Comparison of ENCODE assay signal across 20 cellular contexts in genomic region chr19:2213799-2214198, GRCh38. TPM values are rescaled to one million over a fixed set of nuclear protein-coding genes. Genes with fewer than 3 reads are reported as not detected.
DNase-seq lines count a peak whose midpoint lies in the region; ATAC-seq and TF ChIP-seq lines count a peak whose summit lies in the region.
"Had no signal": no experiment of that assay in that cellular context is flagged by ENCODE, and none has a peak within 500 bp of the region (broad histone marks: within the 10 kb centered on the region; RNA-seq: fewer than 3 reads in every experiment).

No MANE protein-coding gene starts in this region.

- H3K36me3 Mint-ChIP-seq in activated naive CD4-positive, alpha-beta T cell treated with anti-CD3 and anti-CD28 coated beads, Interleukin-2, amount 50 U/mL, for 72 hours = peaks cover 8 to 16% of the 10 kb centered on the region in 2 donors

- H3K4me3 ChIP-seq in NB4 (ENCODE audit: low read depth, low read length) (no peak overlapping the region), fibroblast of mammary gland (ENCODE audit: control insufficient read depth, low read depth, low read length) (no peak overlapping the region), rectal smooth muscle tissue (ENCODE audit: low read length) (peak overlapping the region; percentile 21)
- H3K4me3 ChIP-seq: breast epithelium, SJSA1 had no signal

- peak; percentile 26 for DNase-seq in Ammon's horn (ENCODE audit: low spot score)
- peak; percentile 28 for DNase-seq in NB4 (ENCODE audit: low read depth)
- DNase-seq in fibroblast of mammary gland (ENCODE audit: low read depth) = peak; percentile 48
- no peak for DNase-seq in activated naive CD4-positive, alpha-beta T cell treated with anti-CD3 and anti-CD28 coated beads, Interleukin-2, amount 50 U/mL, for 72 hours (ENCODE audit: low spot score in 2 of 2)
- DNase-seq in SKM-1 (lab: John Stamatoyannopoulos, UW; ENCODE audit: unreplicated experiment) = no peak
- DNase-seq: Calu3, GOT3, Karpas-422, NCI-H146, NCI-H226 had no signal

- no peak for TF ChIP-seq POLR2A in NB4 (IDR thresholded peaks at IDR 0.05; ENCODE audit: extremely low read depth, insufficient read length)

- H3K27me3 ChIP-seq in rectal smooth muscle tissue (ENCODE audit: control insufficient read depth, insufficient read depth, low read length) = no peaks in the 10 kb centered on the region
- H3K27me3 ChIP-seq: breast epithelium, SJSA1 had no signal

- ATAC-seq in activated naive CD4-positive, alpha-beta T cell treated with anti-CD3 and anti-CD28 coated beads, Interleukin-2, amount 50 U/mL, for 72 hours = no peak
- no peak for ATAC-seq in HG03442 (IDR thresholded peaks at IDR 0.05; ENCODE audit: unreplicated experiment)
- ATAC-seq in GM19023 (IDR thresholded peaks at IDR 0.05; ENCODE audit: unreplicated experiment) = no peak

- peak overlapping the region; percentile 7 for H3K27ac ChIP-seq in rectal smooth muscle tissue (ENCODE audit: low read depth, low read length)
- H3K27ac ChIP-seq: breast epithelium, parathyroid adenoma, SJSA1 had no signal

- no peaks in the 10 kb centered on the region for H3K4me1 ChIP-seq in rectal smooth muscle tissue (ENCODE audit: control insufficient read depth, insufficient read depth, low read length)
- H3K4me1 ChIP-seq: breast epithelium, parathyroid adenoma, SJSA1 had no signal

- TF ChIP-seq CTCF in NB4 (IDR thresholded peaks at IDR 0.05; ENCODE audit: low read depth, low read length) (no peak), fibroblast of mammary gland (conservative IDR thresholded peaks at IDR 0.05; ENCODE audit: control insufficient read depth, insufficient read depth, low read depth, low read length) (no peak)

- H3K27ac Mint-ChIP-seq in activated naive CD4-positive, alpha-beta T cell treated with anti-CD3 and anti-CD28 coated beads, Interleukin-2, amount 50 U/mL, for 72 hours = no peak overlapping the region
- H3K27ac Mint-ChIP-seq: activated naive CD8-positive, alpha-beta T cell; stimulated activated naive CD8-positive, alpha-beta T cell treated with anti-CD3 and anti-CD28 coated beads, Interleukin-15, Interleukin-2, amounts not matched to agents 100 ng/mL and 50 ng/mL, for 24 hours had no signal

- no peak overlapping the region for H3K9ac ChIP-seq in rectal smooth muscle tissue (ENCODE audit: low read length)
- H3K9ac ChIP-seq: parathyroid adenoma had no signal

- no peaks in the 10 kb centered on the region for H3K9me3 Mint-ChIP-seq in activated naive CD4-positive, alpha-beta T cell treated with anti-CD3 and anti-CD28 coated beads, Interleukin-2, amount 50 U/mL, for 72 hours
- H3K9me3 Mint-ChIP-seq: stimulated activated naive CD8-positive, alpha-beta T cell treated with anti-CD3 and anti-CD28 coated beads, Interleukin-15, Interleukin-2, amounts not matched to agents 100 ng/mL and 50 ng/mL, for 24 hours had no signal

- peaks cover 36% of the 10 kb centered on the region for H3K36me3 ChIP-seq in rectal smooth muscle tissue (ENCODE audit: control insufficient read depth, insufficient read depth, low read length)

RNA-seq across cellular contexts. Expression of gene PLEKHJ1, which starts 22.3 kb away (rescaled TPM):
- 10 to 100 TPM; 41.9 to 69.9 TPM for total RNA-seq in activated naive CD4-positive, alpha-beta T cell treated with anti-CD3 and anti-CD28 coated beads, Interleukin-2, amount 50 U/mL, for 72 hours

RNA-seq across cellular contexts. Expression of gene SF3A2, which starts 22.8 kb away (rescaled TPM):
- total RNA-seq in activated naive CD4-positive, alpha-beta T cell treated with anti-CD3 and anti-CD28 coated beads, Interleukin-2, amount 50 U/mL, for 72 hours = 100 to 1,000 TPM; 145 to 154 TPM

RNA-seq across cellular contexts. Expression of gene AMH, which starts 35.3 kb away (rescaled TPM):
- total RNA-seq in activated naive CD4-positive, alpha-beta T cell treated with anti-CD3 and anti-CD28 coated beads, Interleukin-2, amount 50 U/mL, for 72 hours = 1 to 10 TPM; 1.9 to 2.9 TPM
- total RNA-seq: kidney epithelial cell had no signal

RNA-seq across cellular contexts. Expression of gene JSRP1, which starts 42.4 kb away (rescaled TPM):
- under 1 TPM; 0.39 to 0.56 TPM for total RNA-seq in activated naive CD4-positive, alpha-beta T cell treated with anti-CD3 and anti-CD28 coated beads, Interleukin-2, amount 50 U/mL, for 72 hours
- total RNA-seq: dermis microvascular lymphatic vessel endothelial cell, SJSA1 had no signal

RNA-seq across cellular contexts. Expression of gene DOT1L, which starts 50.1 kb away (rescaled TPM):
- 100 to 1,000 TPM in 1 of 2 donors, 10 to 100 TPM in 1; 64.2 to 154 TPM for total RNA-seq in activated naive CD4-positive, alpha-beta T cell treated with anti-CD3 and anti-CD28 coated beads, Interleukin-2, amount 50 U/mL, for 72 hours

Comparison
In these comparisons a context has a peak if more than half of its experiments do, and no peak if none do; other contexts are left out.
1. DNase-seq: peak in Ammon's horn (single experiment), NB4 (single experiment) and fibroblast of mammary gland (single experiment); none in activated naive CD4-positive, alpha-beta T cell treated with anti-CD3 and anti-CD28 coated beads, Interleukin-2, amount 50 U/mL, for 72 hours (0 of 2) and SKM-1 (single experiment).